ENCODE assay signal across 17 cellular contexts in genomic region chr14:47899685-47900084, GRCh38.
"Had no signal": no experiment of that assay in that cellular context is flagged by ENCODE, and none has a peak within 500 bp of the region (broad histone marks: within the 10 kb centered on the region; RNA-seq: fewer than 3 reads in every experiment).

No MANE protein-coding gene starts in this region.

- H3K27me3 ChIP-seq: colonic mucosa, gastrocnemius medialis, right atrium auricular region, sigmoid colon had no signal

- DNase-seq: colonic mucosa; effector CD4-positive, alpha-beta T cell; gastrocnemius medialis; immature natural killer cell; left cardiac atrium; left ventricle myocardium inferior; lower lobe of right lung; natural killer cell; sigmoid colon; stimulated activated CD4-positive, alpha-beta T cell treated with anti-CD3 and anti-CD28 coated beads, Interleukin-2, amount 100 ng/mL, for 48 hours; stimulated activated naive CD4-positive, alpha-beta T cell treated with Interleukin-2 at 50 U/mL for 16 hours; trophoblast cell had no signal

- H3K9me3 ChIP-seq: colonic mucosa, gastrocnemius medialis, lower lobe of right lung, right atrium auricular region, sigmoid colon had no signal

- H3K4me1 ChIP-seq: colonic mucosa, gastrocnemius medialis, left ventricle myocardium inferior, lower lobe of right lung, right atrium auricular region, sigmoid colon had no signal

- H3K4me3 ChIP-seq: colonic mucosa, gastrocnemius medialis, left ventricle myocardium inferior, lower lobe of right lung, right atrium auricular region, sigmoid colon, skin epidermis had no signal

- H3K27ac ChIP-seq: colonic mucosa, gastrocnemius medialis, left ventricle myocardium inferior, lower lobe of right lung, right atrium auricular region, sigmoid colon, skin epidermis had no signal

- FAIRE-seq: keratinocyte, urothelium cell line had no signal

- H3K36me3 ChIP-seq: colonic mucosa, gastrocnemius medialis, left ventricle myocardium inferior, lower lobe of right lung, right atrium auricular region, sigmoid colon had no signal

- ATAC-seq: esophagus mucosa, gastrocnemius medialis, left cardiac atrium, lower lobe of right lung, natural killer cell had no signal
